ENCODE assay signal across 1 cellular context in genomic region chr6:42745638-42746451, GRCh38.
A peak's percentile ranks its signal among the peaks of the same experiment; 100 is the strongest.
TF ChIP-seq lines count a peak whose summit lies in the region.

TBCC (minus strand) TSS chr6:42746103; CDS start chr6:42746073, 30 bp downstream.

TF ChIP-seq in WTC11, 78 proteins besides CTCF, POLR2A, EP300 and RAD21 (continued from another document and continues in another):
- TF ChIP-seq, protein P1, sequence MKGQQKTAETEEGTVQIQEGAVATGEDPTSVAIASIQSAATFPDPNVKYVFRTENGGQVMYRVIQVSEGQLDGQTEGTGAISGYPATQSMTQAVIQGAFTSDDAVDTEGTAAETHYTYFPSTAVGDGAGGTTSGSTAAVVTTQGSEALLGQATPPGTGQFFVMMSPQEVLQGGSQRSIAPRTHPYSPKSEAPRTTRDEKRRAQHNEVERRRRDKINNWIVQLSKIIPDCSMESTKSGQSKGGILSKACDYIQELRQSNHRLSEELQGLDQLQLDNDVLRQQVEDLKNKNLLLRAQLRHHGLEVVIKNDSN (CRISPR knock-in tag; IDR thresholded peaks at IDR 0.05): 0 out of 2 replicates have a peak, but pooled peaks have one; percentile 34
- TF ChIP-seq, protein P2, sequence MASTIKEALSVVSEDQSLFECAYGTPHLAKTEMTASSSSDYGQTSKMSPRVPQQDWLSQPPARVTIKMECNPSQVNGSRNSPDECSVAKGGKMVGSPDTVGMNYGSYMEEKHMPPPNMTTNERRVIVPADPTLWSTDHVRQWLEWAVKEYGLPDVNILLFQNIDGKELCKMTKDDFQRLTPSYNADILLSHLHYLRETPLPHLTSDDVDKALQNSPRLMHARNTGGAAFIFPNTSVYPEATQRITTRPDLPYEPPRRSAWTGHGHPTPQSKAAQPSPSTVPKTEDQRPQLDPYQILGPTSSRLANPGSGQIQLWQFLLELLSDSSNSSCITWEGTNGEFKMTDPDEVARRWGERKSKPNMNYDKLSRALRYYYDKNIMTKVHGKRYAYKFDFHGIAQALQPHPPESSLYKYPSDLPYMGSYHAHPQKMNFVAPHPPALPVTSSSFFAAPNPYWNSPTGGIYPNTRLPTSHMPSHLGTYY (CRISPR knock-in tag; IDR thresholded peaks at IDR 0.05): no peak
- TF ChIP-seq PRDM15 (CRISPR knock-in tag; IDR thresholded peaks at IDR 0.05) (no peak), SMAD4 (CRISPR knock-in tag; IDR thresholded peaks at IDR 0.05) (no peak), E2F1 (CRISPR knock-in tag; IDR thresholded peaks at IDR 0.05) (no peak), CREB1 (CRISPR knock-in tag; IDR thresholded peaks at IDR 0.05) (no peak), MYBL2 (CRISPR knock-in tag; IDR thresholded peaks at IDR 0.05) (0 out of 2 replicates have a peak, but pooled peaks have one; percentile 31), CREM (CRISPR knock-in tag; IDR thresholded peaks at IDR 0.05) (peak; percentile 70; the same call in 1 of the 2 replicates), TEAD1 (CRISPR knock-in tag; IDR thresholded peaks at IDR 0.05) (peak; percentile 81; the same call in 1 of the 2 replicates), NFE2L1 (CRISPR knock-in tag; IDR thresholded peaks at IDR 0.05) (peak; percentile 73; the same call in 1 of the 2 replicates), CBFB (CRISPR knock-in tag; IDR thresholded peaks at IDR 0.05; ENCODE audit: low read depth) (no peak), RORB (CRISPR knock-in tag; IDR thresholded peaks at IDR 0.05) (no peak), ZNF121 (CRISPR knock-in tag; IDR thresholded peaks at IDR 0.05) (no peak), AR (CRISPR knock-in tag; IDR thresholded peaks at IDR 0.05) (no peak), HMGXB4 (CRISPR knock-in tag; IDR thresholded peaks at IDR 0.05) (0 out of 2 replicates have a peak, but pooled peaks have one; percentile 31), ZNF138 (CRISPR knock-in tag; conservative IDR thresholded peaks at IDR 0.05) (no peak), NR1H2 (CRISPR knock-in tag; IDR thresholded peaks at IDR 0.05) (no peak), E2F4 (CRISPR knock-in tag; IDR thresholded peaks at IDR 0.05; ENCODE audit: borderline replicate concordance, low read depth) (peak; percentile 29; the same call in 1 of the 2 replicates), CDX4 (CRISPR knock-in tag; IDR thresholded peaks at IDR 0.05; ENCODE audit: borderline replicate concordance) (no peak), GRHL2 (CRISPR knock-in tag; IDR thresholded peaks at IDR 0.05; ENCODE audit: insufficient replicate concordance, severe bottlenecking) (no peak), FOXK1 (CRISPR knock-in tag; IDR thresholded peaks at IDR 0.05) (no peak; the same call in none of the 2 replicates), NR3C1 (CRISPR knock-in tag; conservative IDR thresholded peaks at IDR 0.05; ENCODE audit: low read depth) (no peak), ATF1 (CRISPR knock-in tag; IDR thresholded peaks at IDR 0.05) (no peak), SP1 (CRISPR knock-in tag; conservative IDR thresholded peaks at IDR 0.05) (0 out of 2 replicates have a peak, but pooled peaks have one; percentile 18), SOX15 (CRISPR knock-in tag; IDR thresholded peaks at IDR 0.05) (no peak), ETV6 (CRISPR knock-in tag; IDR thresholded peaks at IDR 0.05) (no peak), E2F5 (CRISPR knock-in tag; IDR thresholded peaks at IDR 0.05) (no peak), PRRX2 (CRISPR knock-in tag; IDR thresholded peaks at IDR 0.05) (no peak), FOXP4 (CRISPR knock-in tag; IDR thresholded peaks at IDR 0.05) (no peak), ZNF219 (CRISPR knock-in tag; IDR thresholded peaks at IDR 0.05; ENCODE audit: borderline replicate concordance) (no peak), KAT7 (CRISPR knock-in tag; IDR thresholded peaks at IDR 0.05; ENCODE audit: borderline replicate concordance) (no peak), GABPB1 (CRISPR knock-in tag; IDR thresholded peaks at IDR 0.05) (no peak), HMGA2 (CRISPR knock-in tag; IDR thresholded peaks at IDR 0.05) (no peak), ZNF396 (CRISPR knock-in tag; IDR thresholded peaks at IDR 0.05; ENCODE audit: borderline replicate concordance) (no peak), FOXP1 (CRISPR knock-in tag; IDR thresholded peaks at IDR 0.05; ENCODE audit: borderline replicate concordance) (0 out of 2 replicates have a peak, but pooled peaks have one; percentile 45), ESRRA (CRISPR knock-in tag; IDR thresholded peaks at IDR 0.05; ENCODE audit: borderline replicate concordance) (no peak), NR2C2 (CRISPR knock-in tag; IDR thresholded peaks at IDR 0.05) (no peak)
- TF ChIP-seq, protein P3, sequence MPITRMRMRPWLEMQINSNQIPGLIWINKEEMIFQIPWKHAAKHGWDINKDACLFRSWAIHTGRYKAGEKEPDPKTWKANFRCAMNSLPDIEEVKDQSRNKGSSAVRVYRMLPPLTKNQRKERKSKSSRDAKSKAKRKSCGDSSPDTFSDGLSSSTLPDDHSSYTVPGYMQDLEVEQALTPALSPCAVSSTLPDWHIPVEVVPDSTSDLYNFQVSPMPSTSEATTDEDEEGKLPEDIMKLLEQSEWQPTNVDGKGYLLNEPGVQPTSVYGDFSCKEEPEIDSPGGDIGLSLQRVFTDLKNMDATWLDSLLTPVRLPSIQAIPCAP (CRISPR knock-in tag; IDR thresholded peaks at IDR 0.05): 0 out of 2 replicates have a peak, but pooled peaks have one; percentile 25
- TF ChIP-seq, protein P4, sequence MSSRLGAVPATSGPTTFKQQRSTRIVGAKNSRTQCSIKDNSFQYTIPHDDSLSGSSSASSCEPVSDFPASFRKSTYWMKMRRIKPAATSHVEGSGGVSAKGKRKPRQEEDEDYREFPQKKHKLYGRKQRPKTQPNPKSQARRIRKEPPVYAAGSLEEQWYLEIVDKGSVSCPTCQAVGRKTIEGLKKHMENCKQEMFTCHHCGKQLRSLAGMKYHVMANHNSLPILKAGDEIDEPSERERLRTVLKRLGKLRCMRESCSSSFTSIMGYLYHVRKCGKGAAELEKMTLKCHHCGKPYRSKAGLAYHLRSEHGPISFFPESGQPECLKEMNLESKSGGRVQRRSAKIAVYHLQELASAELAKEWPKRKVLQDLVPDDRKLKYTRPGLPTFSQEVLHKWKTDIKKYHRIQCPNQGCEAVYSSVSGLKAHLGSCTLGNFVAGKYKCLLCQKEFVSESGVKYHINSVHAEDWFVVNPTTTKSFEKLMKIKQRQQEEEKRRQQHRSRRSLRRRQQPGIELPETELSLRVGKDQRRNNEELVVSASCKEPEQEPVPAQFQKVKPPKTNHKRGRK (CRISPR knock-in tag; IDR thresholded peaks at IDR 0.05; ENCODE audit: borderline replicate concordance): no peak
- TF ChIP-seq, protein P5, sequence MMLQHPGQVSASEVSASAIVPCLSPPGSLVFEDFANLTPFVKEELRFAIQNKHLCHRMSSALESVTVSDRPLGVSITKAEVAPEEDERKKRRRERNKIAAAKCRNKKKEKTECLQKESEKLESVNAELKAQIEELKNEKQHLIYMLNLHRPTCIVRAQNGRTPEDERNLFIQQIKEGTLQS (CRISPR knock-in tag; conservative IDR thresholded peaks at IDR 0.05): no peak
